9 cellular contexts compared by ENCODE assay signal in the genomic region with DNA sequence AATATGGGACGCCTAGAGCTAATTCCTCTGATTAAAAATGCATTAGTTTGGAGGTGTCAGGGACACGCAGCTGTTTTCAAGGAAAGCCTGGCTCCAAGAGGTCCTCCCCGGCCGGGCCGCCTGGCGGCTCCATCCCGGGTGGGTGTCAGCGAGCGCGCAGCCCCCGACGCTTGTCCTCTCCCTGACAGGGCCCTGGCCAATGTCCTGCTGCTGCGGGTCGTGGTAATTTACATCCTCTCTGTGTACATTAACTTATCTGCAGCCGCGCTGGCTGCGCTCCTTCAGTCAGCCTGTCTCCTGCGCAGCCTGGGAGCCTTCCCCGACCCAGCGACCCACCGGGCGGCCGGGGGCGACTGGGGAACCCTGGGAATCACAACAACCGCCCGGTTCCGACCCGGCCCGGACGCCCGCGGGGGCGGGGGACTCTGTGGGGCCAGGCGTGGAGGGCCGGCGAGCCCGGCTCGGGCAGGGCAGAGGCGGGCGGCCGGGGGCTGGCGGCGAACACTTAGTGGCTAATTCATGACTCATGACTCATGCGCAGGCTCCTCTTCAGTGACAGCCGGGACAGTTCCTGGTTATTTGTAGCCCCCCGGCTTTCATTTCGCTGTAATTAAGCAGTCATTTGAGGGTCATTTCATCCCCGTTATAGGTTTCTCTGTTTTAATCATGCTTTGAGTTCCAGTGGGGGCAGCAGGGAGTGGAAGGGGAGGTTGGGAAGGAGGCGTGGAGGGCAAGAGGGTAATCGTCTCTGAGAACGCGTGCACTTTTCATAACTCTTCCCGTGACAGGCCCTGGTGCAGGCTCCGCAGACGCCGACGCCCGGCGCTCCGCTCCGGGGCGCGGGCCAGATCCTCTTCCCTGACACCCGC.
DNase-seq lines count a peak whose midpoint lies in the region; FAIRE-seq and TF ChIP-seq lines count a peak whose summit lies in the region.
"Had no signal": no experiment of that assay in that cellular context is flagged by ENCODE, and none has a peak within 500 bp of the region (broad histone marks: within the 10 kb centered on the region; RNA-seq: fewer than 3 reads in every experiment).

No MANE protein-coding gene starts in this region.

- H3K4me3 Mint-ChIP-seq in activated CD4-positive, alpha-beta T cell treated with anti-CD3 and anti-CD28 coated beads, Interleukin-2, amount 10 ng/mL, durations not matched to agents 24 days and 14 days: no peak overlapping the region

- H3K4me3 ChIP-seq in epithelial cell of proximal tubule (ENCODE audit: low read depth, low read length): peak overlapping the region; percentile 61

- peak; percentile 1 to 3 for DNase-seq in activated CD4-positive, alpha-beta T cell treated with anti-CD3 and anti-CD28 coated beads, Interleukin-2, amount 50 U/mL, for 48 hours
- no peak for DNase-seq in activated CD4-positive, alpha-beta T cell treated with anti-CD3 and anti-CD28 coated beads, Interleukin-2, amount 10 ng/mL, durations not matched to agents 24 days and 14 days
- DNase-seq in SW480 (ENCODE audit: low spot score): peak; percentile 71
- no peak for DNase-seq in epithelial cell of proximal tubule (ENCODE audit: low read depth)
- DNase-seq in mucosa of gallbladder (ENCODE audit: low spot score): peak; percentile 45
- DNase-seq in urothelium cell line (ENCODE audit: low spot score): peak; percentile 77
- no peak for DNase-seq in NCI-H1048 (lab: John Stamatoyannopoulos, UW)
- no peak for DNase-seq in NK-92 (lab: John Stamatoyannopoulos, UW; ENCODE audit: unreplicated experiment)

- peak; percentile 36 for TF ChIP-seq CTCF in epithelial cell of proximal tubule (conservative IDR thresholded peaks at IDR 0.05; ENCODE audit: low read depth, low read length)

- H3K4me1 Mint-ChIP-seq in activated CD4-positive, alpha-beta T cell treated with anti-CD3 and anti-CD28 coated beads, Interleukin-2, amount 10 ng/mL, durations not matched to agents 24 days and 14 days: peaks cover 2% of the 10 kb centered on the region

- H3K9me3 Mint-ChIP-seq in activated CD4-positive, alpha-beta T cell treated with anti-CD3 and anti-CD28 coated beads, Interleukin-2, amount 10 ng/mL, durations not matched to agents 24 days and 14 days: no peaks in the 10 kb centered on the region

- H3K27me3 Mint-ChIP-seq in activated CD4-positive, alpha-beta T cell treated with anti-CD3 and anti-CD28 coated beads, Interleukin-2, amount 10 ng/mL, durations not matched to agents 24 days and 14 days: peaks cover 35% of the 10 kb centered on the region

- H3K36me3 Mint-ChIP-seq in activated CD4-positive, alpha-beta T cell treated with anti-CD3 and anti-CD28 coated beads, Interleukin-2, amount 10 ng/mL, durations not matched to agents 24 days and 14 days (ENCODE audit: low read depth): no peaks in the 10 kb centered on the region

- H3K27ac Mint-ChIP-seq in activated CD4-positive, alpha-beta T cell treated with anti-CD3 and anti-CD28 coated beads, Interleukin-2, amount 10 ng/mL, durations not matched to agents 24 days and 14 days: no peak overlapping the region

- intact Hi-C loops in activated CD4-positive, alpha-beta T cell treated with anti-CD3 and anti-CD28 coated beads, Interleukin-2, amount 10 ng/mL, durations not matched to agents 24 days and 14 days (cut with micrococcal nuclease): loop anchor here (5.0 kb wide), 1 partner anchor 392 kb away; the partner anchor contains the start of gene GATA6

- FAIRE-seq in urothelium cell line (lab: Jason Lieb, UNC): peak; percentile 74
- FAIRE-seq: G401.6 had no signal

Comparison
In these comparisons a context has a peak if more than half of its experiments do, and no peak if none do; other contexts are left out.
1. DNase-seq: peak in activated CD4-positive, alpha-beta T cell treated with anti-CD3 and anti-CD28 coated beads, Interleukin-2, amount 50 U/mL, for 48 hours (2 of 2), SW480 (single experiment), mucosa of gallbladder (single experiment) and urothelium cell line (single experiment); none in activated CD4-positive, alpha-beta T cell treated with anti-CD3 and anti-CD28 coated beads, Interleukin-2, amount 10 ng/mL, durations not matched to agents 24 days and 14 days (single experiment), epithelial cell of proximal tubule (single experiment), NCI-H1048 (single experiment) and NK-92 (single experiment).